13 cellular contexts compared by ENCODE assay signal in the genomic region with DNA sequence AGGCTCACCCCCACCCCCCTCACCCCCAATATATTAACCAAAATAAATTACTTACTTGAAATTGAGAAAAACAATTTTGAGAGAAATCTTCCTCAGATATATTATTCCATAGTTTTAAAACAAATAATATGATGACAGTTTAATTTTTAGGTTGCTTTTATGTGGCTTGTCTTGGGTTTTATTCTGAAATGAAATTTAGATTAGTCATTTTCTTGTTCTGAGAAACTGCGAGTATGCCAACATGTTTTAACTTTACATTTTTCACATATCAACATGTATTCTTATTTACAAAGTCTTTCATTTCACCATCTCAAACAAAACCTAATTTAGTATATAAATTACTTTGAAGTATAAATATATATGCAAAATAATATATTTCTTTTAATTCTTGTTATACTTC. TPM values are rescaled to one million over a fixed set of nuclear protein-coding genes. Genes with fewer than 3 reads are reported as not detected.
A peak's percentile ranks its signal among the peaks of the same experiment; 100 is the strongest.
DNase-seq lines count a peak whose midpoint lies in the region; ATAC-seq and TF ChIP-seq lines count a peak whose summit lies in the region.
"Had no signal": no experiment of that assay in that cellular context is flagged by ENCODE, and none has a peak within 500 bp of the region (broad histone marks: within the 10 kb centered on the region; RNA-seq: fewer than 3 reads in every experiment).

No MANE protein-coding gene starts in this region.

- H3K9ac ChIP-seq in Loucy (ENCODE audit: low read depth, low read length, poor library complexity, severe bottlenecking) (no peak overlapping the region), adipocyte (ENCODE audit: low read length) (no peak overlapping the region)

- peak overlapping the region; percentile 19 for H3K4me2 ChIP-seq in Loucy (ENCODE audit: low read depth, low read length, poor library complexity, severe bottlenecking)

- no peaks in the 10 kb centered on the region for H3K27me3 ChIP-seq in Loucy (ENCODE audit: insufficient read depth, low read length, poor library complexity, severe bottlenecking)
- no peaks in the 10 kb centered on the region for H3K27me3 ChIP-seq in adipocyte (replicated peaks; ENCODE audit: control insufficient read depth, insufficient read depth, low read length)
- H3K27me3 ChIP-seq: BE2C had no signal

- no peaks in the 10 kb centered on the region for H3K27me3 Mint-ChIP-seq in activated CD8-positive, alpha-beta T cell treated with anti-CD3 and anti-CD28 coated beads for 36 hours
- H3K27me3 Mint-ChIP-seq in activated CD8-positive, alpha-beta T cell treated with anti-CD3 and anti-CD28 coated beads, Interleukin-2, amount 10 ng/mL, durations not matched to agents 7 days and 5 days (ENCODE audit: low read depth): no peaks in the 10 kb centered on the region
- no peaks in the 10 kb centered on the region for H3K27me3 Mint-ChIP-seq in T-helper 17 cell
- H3K27me3 Mint-ChIP-seq: CD4-positive, alpha-beta memory T cell had no signal

- ATAC-seq in activated CD8-positive, alpha-beta T cell treated with anti-CD3 and anti-CD28 coated beads for 36 hours: peak; percentile 38
- no peak for ATAC-seq in activated CD8-positive, alpha-beta T cell treated with anti-CD3 and anti-CD28 coated beads, Interleukin-2, amount 10 ng/mL, durations not matched to agents 7 days and 5 days
- no peak for ATAC-seq in omental fat pad (ENCODE audit: low FRiP score)
- ATAC-seq in T-helper 17 cell: no peak

- intact Hi-C loops in activated CD8-positive, alpha-beta T cell treated with anti-CD3 and anti-CD28 coated beads for 36 hours (cut with micrococcal nuclease): no loop called here

- H3K9me3 Mint-ChIP-seq in activated CD8-positive, alpha-beta T cell treated with anti-CD3 and anti-CD28 coated beads for 36 hours: no peaks in the 10 kb centered on the region
- no peaks in the 10 kb centered on the region for H3K9me3 Mint-ChIP-seq in activated CD8-positive, alpha-beta T cell treated with anti-CD3 and anti-CD28 coated beads, Interleukin-2, amount 10 ng/mL, durations not matched to agents 7 days and 5 days (ENCODE audit: insufficient read depth)
- H3K9me3 Mint-ChIP-seq: CD4-positive, alpha-beta memory T cell; H9 had no signal

- H3K9me2 ChIP-seq in Loucy (replicated peaks; ENCODE audit: low read depth, low read length): no peaks in the 10 kb centered on the region

- POLR2A ChIA-PET in activated CD8-positive, alpha-beta T cell treated with anti-CD3 and anti-CD28 coated beads for 36 hours (lab: Charles Lee): no interaction called here
- POLR2A ChIA-PET in activated CD8-positive, alpha-beta T cell treated with anti-CD3 and anti-CD28 coated beads, Interleukin-2, amount 10 ng/mL, durations not matched to agents 7 days and 5 days (lab: Charles Lee): interaction anchor here (1.1 kb wide), 1 partner anchor 11 kb away, joined by 3 read pairs; the partner anchor contains the start of gene REV3L

- no peak for DNase-seq in activated CD8-positive, alpha-beta T cell treated with anti-CD3 and anti-CD28 coated beads for 36 hours
- DNase-seq in activated CD8-positive, alpha-beta T cell treated with anti-CD3 and anti-CD28 coated beads, Interleukin-2, amount 10 ng/mL, durations not matched to agents 7 days and 5 days: no peak
- DNase-seq in adipocyte (ENCODE audit: low read depth) (no peak), AG08395 (ENCODE audit: low spot score) (no peak), omental fat pad (ENCODE audit: low spot score) (no peak), T-helper 17 cell (no peak)
- DNase-seq: BE2C; CD4-positive, alpha-beta memory T cell; DMS79; GOT3; H9; IMR-90 had no signal

- peaks cover 31% of the 10 kb centered on the region for H3K4me1 ChIP-seq in Loucy (ENCODE audit: insufficient read depth, low read length, poor library complexity, severe bottlenecking)
- peaks cover 70% of the 10 kb centered on the region for H3K4me1 ChIP-seq in adipocyte (ENCODE audit: control insufficient read depth, insufficient read depth, low read length)

- H4K20me1 ChIP-seq in Loucy (ENCODE audit: insufficient read depth, low read length, poor library complexity, severe bottlenecking): peaks cover 38% of the 10 kb centered on the region

- peaks cover 8% of the 10 kb centered on the region for H3K36me3 Mint-ChIP-seq in activated CD8-positive, alpha-beta T cell treated with anti-CD3 and anti-CD28 coated beads for 36 hours (ENCODE audit: low read depth)
- peaks cover 4% of the 10 kb centered on the region for H3K36me3 Mint-ChIP-seq in activated CD8-positive, alpha-beta T cell treated with anti-CD3 and anti-CD28 coated beads, Interleukin-2, amount 10 ng/mL, durations not matched to agents 7 days and 5 days (ENCODE audit: low read depth)
- no peaks in the 10 kb centered on the region for H3K36me3 Mint-ChIP-seq in T-helper 17 cell (ENCODE audit: low read depth)

- no peak for TF ChIP-seq CTCF in activated CD8-positive, alpha-beta T cell treated with anti-CD3 and anti-CD28 coated beads for 36 hours (IDR thresholded peaks at IDR 0.05)
- TF ChIP-seq CTCF in Loucy (conservative IDR thresholded peaks at IDR 0.05; ENCODE audit: low read length) (no peak), omental fat pad (IDR thresholded peaks at IDR 0.05) (no peak)

- peaks cover 92% of the 10 kb centered on the region for H3K79me2 ChIP-seq in Loucy (ENCODE audit: insufficient read depth, low read length)

- peaks cover 53% of the 10 kb centered on the region for H3K4me1 Mint-ChIP-seq in activated CD8-positive, alpha-beta T cell treated with anti-CD3 and anti-CD28 coated beads for 36 hours (ENCODE audit: low read depth)
- H3K4me1 Mint-ChIP-seq in activated CD8-positive, alpha-beta T cell treated with anti-CD3 and anti-CD28 coated beads, Interleukin-2, amount 10 ng/mL, durations not matched to agents 7 days and 5 days (ENCODE audit: low read depth): peaks cover 31% of the 10 kb centered on the region
- peaks cover 21% of the 10 kb centered on the region for H3K4me1 Mint-ChIP-seq in T-helper 17 cell

- 0 out of 2 replicates have a peak, but pooled peaks cover 4% of the 10 kb centered on the region for H3F3A ChIP-seq in Loucy (ENCODE audit: low read depth)

- no peaks in the 10 kb centered on the region for H3K9me3 ChIP-seq in Loucy (ENCODE audit: insufficient read depth, low read depth, low read length)
- no peaks in the 10 kb centered on the region for H3K9me3 ChIP-seq in adipocyte (ENCODE audit: control insufficient read depth, low read length)
- no peaks in the 10 kb centered on the region for H3K9me3 ChIP-seq in T-helper 17 cell (ENCODE audit: control insufficient read depth, low read length, poor library complexity, severe bottlenecking)
- H3K9me3 ChIP-seq: BE2C had no signal

- H3K4me3 Mint-ChIP-seq in activated CD8-positive, alpha-beta T cell treated with anti-CD3 and anti-CD28 coated beads for 36 hours: no peak overlapping the region
- no peak overlapping the region for H3K4me3 Mint-ChIP-seq in activated CD8-positive, alpha-beta T cell treated with anti-CD3 and anti-CD28 coated beads, Interleukin-2, amount 10 ng/mL, durations not matched to agents 7 days and 5 days
- H3K4me3 Mint-ChIP-seq in T-helper 17 cell: no peak overlapping the region
- H3K4me3 Mint-ChIP-seq: CD4-positive, alpha-beta memory T cell; H9 had no signal

- peaks cover 4% of the 10 kb centered on the region; the same call in 1 of the 2 replicates for H3K36me3 ChIP-seq in Loucy (ENCODE audit: insufficient read depth, low read length)
- peaks cover 45% of the 10 kb centered on the region for H3K36me3 ChIP-seq in adipocyte (ENCODE audit: control insufficient read depth, insufficient read depth, low read length, severe bottlenecking)
- H3K36me3 ChIP-seq: BE2C had no signal

- H3K4me3 ChIP-seq in Loucy (ENCODE audit: low read length, poor library complexity, severe bottlenecking): no peak overlapping the region
- peak overlapping the region; percentile 44 for H3K4me3 ChIP-seq in adipocyte (ENCODE audit: low read length)

- CTCF ChIA-PET in activated CD8-positive, alpha-beta T cell treated with anti-CD3 and anti-CD28 coated beads for 36 hours (lab: Charles Lee): interaction anchor here (0.9 to 1.9 kb wide), 2 partner anchors 11 to 213 kb away, joined by 3 to 5 read pairs; partner anchors contain the start of gene REV3L
- CTCF ChIA-PET in activated CD8-positive, alpha-beta T cell treated with anti-CD3 and anti-CD28 coated beads, Interleukin-2, amount 10 ng/mL, durations not matched to agents 7 days and 5 days (lab: Charles Lee): interaction anchor here (1.0 kb wide), 1 partner anchor 213 kb away, joined by 5 read pairs; a partner anchor contains a TSS

- H2AFZ ChIP-seq in Loucy (ENCODE audit: low read length): no peak overlapping the region

- H3K27ac Mint-ChIP-seq in activated CD8-positive, alpha-beta T cell treated with anti-CD3 and anti-CD28 coated beads for 36 hours: peak overlapping the region; percentile 61
- no peak overlapping the region for H3K27ac Mint-ChIP-seq in activated CD8-positive, alpha-beta T cell treated with anti-CD3 and anti-CD28 coated beads, Interleukin-2, amount 10 ng/mL, durations not matched to agents 7 days and 5 days
- H3K27ac Mint-ChIP-seq in T-helper 17 cell: no peak overlapping the region
- H3K27ac Mint-ChIP-seq: H9 had no signal

RNA-seq across cellular contexts. Expression of gene REV3L, which starts 11.1 kb away (rescaled TPM):
- total RNA-seq in activated CD8-positive, alpha-beta T cell treated with anti-CD3 and anti-CD28 coated beads for 36 hours: 10 to 100 TPM; 20.1 to 27.6 TPM
- total RNA-seq in activated CD8-positive, alpha-beta T cell treated with anti-CD3 and anti-CD28 coated beads, Interleukin-2, amount 10 ng/mL, durations not matched to agents 7 days and 5 days: 10 to 100 TPM; 29.2 to 30.0 TPM
- total RNA-seq in omental fat pad: 100 to 1,000 TPM in 1 of 4 donors, 10 to 100 TPM in 3; 55.5 to 111 (median 63.2) TPM
- 10 to 100 TPM; 18.9 to 19.8 TPM for total RNA-seq in T-helper 17 cell
